Comparison of ENCODE assay signal across 1 cellular context in the genomic region with DNA sequence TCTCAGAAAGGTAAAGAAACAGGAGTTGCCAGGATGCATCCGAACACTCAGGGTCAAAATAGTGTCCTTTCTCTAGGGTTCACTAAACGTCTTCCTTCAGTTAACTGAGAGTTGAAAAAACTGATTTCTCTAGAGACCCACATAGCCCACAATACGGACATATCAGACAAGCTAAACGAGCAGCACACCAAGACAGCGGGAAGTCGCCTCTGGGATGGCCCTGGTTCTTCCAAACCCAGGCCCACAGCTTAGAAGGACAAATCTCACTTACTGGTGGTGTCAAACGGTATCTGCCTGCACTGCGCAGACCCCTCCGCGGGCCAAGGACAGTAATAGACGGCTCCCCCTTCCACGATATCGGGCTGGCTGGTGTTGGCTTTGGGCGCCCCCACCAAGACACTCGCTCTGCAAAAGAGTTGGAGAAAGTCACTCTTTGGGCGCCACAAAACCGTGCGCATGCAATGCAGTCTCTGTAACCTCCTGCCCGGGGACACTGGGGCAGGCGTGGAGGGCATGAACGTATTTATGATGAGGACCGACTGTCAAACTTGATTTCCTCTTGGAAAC.
TF ChIP-seq lines count a peak whose summit lies in the region.

No MANE protein-coding gene starts in this region.

TF ChIP-seq in GM23338, 12 proteins besides CTCF, POLR2A, EP300 and RAD21 (continued from another document):
- no peak for TF ChIP-seq ZNF462 (CRISPR knock-in tag; IDR thresholded peaks at IDR 0.05)
